8 cellular contexts compared by ENCODE assay signal in the genomic region with DNA sequence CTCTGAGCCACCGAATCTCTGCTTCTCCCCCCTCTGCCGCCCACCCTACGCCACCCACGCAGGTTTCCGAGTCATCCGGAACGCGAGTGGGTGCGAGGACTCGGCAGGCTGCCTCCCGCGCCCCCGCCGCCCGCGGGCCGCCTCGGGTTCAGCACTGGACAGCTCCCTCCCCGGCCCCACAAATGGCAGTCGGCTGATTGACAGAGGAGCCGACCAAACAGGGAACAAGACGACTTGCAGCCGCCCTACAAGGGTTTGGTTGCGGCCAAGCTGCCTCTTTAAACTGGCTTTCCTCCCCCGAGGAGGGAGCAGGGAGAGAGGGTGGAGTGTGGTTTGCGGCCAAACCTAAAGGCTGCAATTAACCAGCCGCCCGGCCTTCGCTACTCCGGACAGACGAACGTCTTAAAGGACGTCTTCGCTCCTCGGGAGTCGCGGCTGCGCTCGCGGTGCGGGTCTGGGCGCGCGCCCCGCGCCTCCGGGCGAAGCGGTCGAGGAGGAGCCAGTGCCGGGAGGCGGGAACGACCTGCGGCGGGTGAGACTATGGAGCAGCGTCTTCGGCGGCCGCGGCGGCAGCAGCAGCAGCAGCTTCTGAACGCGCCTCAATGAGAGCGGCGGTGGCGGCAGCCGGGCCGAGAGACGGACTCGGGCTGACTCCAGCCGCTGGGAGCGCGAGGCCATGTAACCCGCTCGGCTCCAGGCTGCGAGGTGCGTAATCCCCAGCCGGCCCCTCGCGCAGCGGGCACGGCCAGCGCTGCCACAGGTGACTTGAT. TPM values are rescaled to one million over a fixed set of nuclear protein-coding genes. Genes with fewer than 3 reads are reported as not detected.
DNase-seq lines count a peak whose midpoint lies in the region; ATAC-seq lines count a peak whose summit lies in the region.

Gene GPR158 (plus strand): TSS at position 541 of the 770 bp plus-strand sequence. CDS start 420 bp downstream, outside the sequence.

- ATAC-seq in GM19035 (IDR thresholded peaks at IDR 0.05; ENCODE audit: unreplicated experiment) (peak; percentile 52), aorta (ENCODE audit: low FRiP score) (peak; percentile 93), HG02642 (IDR thresholded peaks at IDR 0.05; ENCODE audit: poor library complexity, unreplicated experiment) (no peak)

- WGBS in aorta, 2 donors = 1% methylated on average over 74 to 83 of the region's 83 CpGs

- H3K9me3 ChIP-seq in aorta (ENCODE audit: control insufficient read depth, low read length) = no peaks in the 10 kb centered on the region

- intact Hi-C loops in aorta (cut with DNase I) = loop anchor here in 1 of 2 donors (10.0 kb wide), 1 partner anchor 160 kb away; the partner anchor contains the start of genes ENKUR and THNSL1

- H3K4me1 ChIP-seq in aorta (ENCODE audit: control insufficient read depth in 1 of 2, insufficient read depth in 2 of 2, low read length in 2 of 2) = no peaks in the 10 kb centered on the region

- H3K27me3 ChIP-seq in aorta (ENCODE audit: control insufficient read depth in 1 of 2, insufficient read depth in 2 of 2, low read length in 1 of 2) = peaks cover 0 to 5% of the 10 kb centered on the region in 2 donors

- no peaks in the 10 kb centered on the region for H3K36me3 ChIP-seq in aorta (ENCODE audit: control insufficient read depth in 1 of 2, insufficient read depth in 2 of 2, low read length in 1 of 2)

- peak within 1 kb of the TSS in 1 of 2 donors; percentile 28 for H3K4me3 ChIP-seq in aorta (ENCODE audit: low read length in 2 of 2)

- DNase-seq in NCI-H1048 (lab: John Stamatoyannopoulos, UW) (peak; percentile 61), T-helper 9 cell (peak; percentile 6), brain pericyte (ENCODE audit: low read depth, low spot score) (peak; percentile 39), hypothalamus (lab: John Stamatoyannopoulos, UW) (peak; percentile 50 to 94 (median 86)), pulmonary artery endothelial cell (ENCODE audit: low read depth, low spot score) (peak; percentile 63), aorta (peak; percentile 92 to 94)

- no peak within 1 kb of the TSS for H3K27ac ChIP-seq in aorta (ENCODE audit: low read depth in 1 of 2, low read length in 2 of 2)

RNA-seq across cellular contexts. Expression of gene GPR158, which starts in this region (rescaled TPM):
- total RNA-seq in pulmonary artery endothelial cell (under 0.01 and 0.07 TPM in 2 replicates), aorta (under 1 TPM in 1 of 2 donors, not detected in 1; 0.42 TPM)
- not detected for polyA plus RNA-seq in aorta

Comparison
In these comparisons a context has a peak if more than half of its experiments do, and no peak if none do; other contexts are left out.
1. Peak in DNase-seq in pulmonary artery endothelial cell; RNA of the gene not detected or under 1 TPM.
2. Peak in DNase-seq and ATAC-seq in aorta; RNA of the gene not detected or under 1 TPM.
3. DNase-seq: peak in every context shown above with its lines; median percentile 93 in aorta; 86 in hypothalamus; 63 in pulmonary artery endothelial cell; 61 in NCI-H1048; 39 in brain pericyte; 6 in T-helper 9 cell.